In genomic region chr4:122692641-122693520, GRCh38 we compare ENCODE assay signal across 14 cellular contexts. TPM values are rescaled to one million over a fixed set of nuclear protein-coding genes. Genes with fewer than 3 reads are reported as not detected.
"Had no signal": no experiment of that assay in that cellular context is flagged by ENCODE, and none has a peak within 500 bp of the region (broad histone marks: within the 10 kb centered on the region; RNA-seq: fewer than 3 reads in every experiment).

No MANE protein-coding gene starts in this region.

- H3K4me3 ChIP-seq: ascending aorta, lower lobe of right lung, thyroid gland had no signal

- H3K36me3 ChIP-seq: ascending aorta, lower lobe of right lung, neutrophil, thyroid gland had no signal

- H3K27ac ChIP-seq: ascending aorta, lower lobe of right lung, neutrophil, thyroid gland had no signal

- H3K4me1 ChIP-seq: ascending aorta, lower lobe of right lung, thyroid gland had no signal

- H3K9me3 ChIP-seq: ascending aorta, lower lobe of right lung, neutrophil, thyroid gland had no signal

- H3K27me3 ChIP-seq: ascending aorta, thyroid gland had no signal

- DNase-seq: activated B cell treated with CpG ODN at 0.5 μM for 24 hours; activated CD4-positive, alpha-beta T cell treated with anti-CD3 and anti-CD28 coated beads, Interleukin-2, amount 50 U/mL, for 4 hours; activated T-cell treated with anti-CD3 and anti-CD28 coated beads, Interleukin-2, amount 50 U/mL, for 4 hours; central memory CD4-positive, alpha-beta T cell; erythroblast; hypothalamus; left cardiac atrium; lower lobe of right lung; naive thymus-derived CD4-positive, alpha-beta T cell; retina; small intestine; thyroid gland had no signal

- ATAC-seq: activated T-cell treated with anti-CD3 and anti-CD28 coated beads, Interleukin-2, amount 50 U/mL, for 4 hours; lower lobe of right lung; naive thymus-derived CD4-positive, alpha-beta T cell had no signal

RNA-seq across cellular contexts. Expression of gene BBS12, which starts 39.6 kb away (rescaled TPM):
- total RNA-seq: ascending aorta had no signal
